In genomic region chr2:6525371-6525770, GRCh38 we compare ENCODE assay signal across 12 cellular contexts.
"Had no signal": no experiment of that assay in that cellular context is flagged by ENCODE, and none has a peak within 500 bp of the region (broad histone marks: within the 10 kb centered on the region; RNA-seq: fewer than 3 reads in every experiment).

No MANE protein-coding gene starts in this region.

- H3K4me3 ChIP-seq: adrenal gland, lung, stomach, thoracic aorta, uterus had no signal

- H3K36me3 ChIP-seq: adrenal gland, stomach, thoracic aorta, uterus had no signal

- DNase-seq: activated CD4-positive, alpha-beta T cell treated with anti-CD3 and anti-CD28 coated beads, Interleukin-2, amount 50 U/mL, for 1 hour; activated naive CD4-positive, alpha-beta T cell treated with anti-CD3 and anti-CD28 coated beads, Interleukin-2, amount 10 ng/mL, durations not matched to agents 7 days and 5 days; adrenal gland; central memory CD4-positive, alpha-beta T cell; effector memory CD4-positive, alpha-beta T cell; hypothalamus; natural killer cell; stimulated activated CD4-positive, alpha-beta T cell treated with anti-CD3 and anti-CD28 coated beads, Interleukin-4, amount 100 ng/mL, for 4 hours; stomach; uterus had no signal

- H3K27ac ChIP-seq: adrenal gland, stomach, thoracic aorta, uterus had no signal

- H3K9me3 ChIP-seq: adrenal gland, stomach, thoracic aorta, uterus had no signal

- H3K4me1 ChIP-seq: adrenal gland, uterus had no signal

- H3K27me3 ChIP-seq: adrenal gland, stomach, uterus had no signal
